Comparison of ENCODE assay signal across 8 cellular contexts in genomic region chr15:40100133-40100946, GRCh38. TPM values are rescaled to one million over a fixed set of nuclear protein-coding genes. Genes with fewer than 3 reads are reported as not detected.
DNase-seq lines count a peak whose midpoint lies in the region; ATAC-seq and TF ChIP-seq lines count a peak whose summit lies in the region.

No MANE protein-coding gene starts in this region.

- intact Hi-C loops in sciatic nerve (cut with DNase I), result no loop called here

- peaks cover 24% of the 10 kb centered on the region for H3K27me3 Mint-ChIP-seq in brain

- peaks cover 100% of the 10 kb centered on the region for H3K4me1 Mint-ChIP-seq in brain

- peak overlapping the region in 3 of 5 experiments; percentile 98 to 99 (median 98) for H3K27ac Mint-ChIP-seq in brain

- H3K9me3 Mint-ChIP-seq in brain, result no peaks in the 10 kb centered on the region

- no peak for ATAC-seq in sciatic nerve

- peak overlapping the region in 1 of 5 experiments; percentile 38 for H3K4me3 Mint-ChIP-seq in brain

- peak; percentile 50 for DNase-seq in DMS53 (lab: John Stamatoyannopoulos, UW)
- no peak for DNase-seq in DMS53 treated with DMSO at 0.1 percent for 48 hours (lab: John Stamatoyannopoulos, UW; ENCODE audit: unreplicated experiment)
- peak; percentile 63 for DNase-seq in M059J (ENCODE audit: low read depth)
- peak; percentile 50 for DNase-seq in sciatic nerve (ENCODE audit: low spot score)
- no peak for DNase-seq in activated CD4-positive, CD25-positive, alpha-beta regulatory T cell treated with anti-CD3 and anti-CD28 coated beads, Interleukin-2, amount 50 U/mL, for 72 hours
- DNase-seq in HuH-7.5 (ENCODE audit: low spot score), result no peak
- DNase-seq in NCI-H1092 (lab: John Stamatoyannopoulos, UW), result no peak

- no peak for TF ChIP-seq CTCF in brain (conservative IDR thresholded peaks at IDR 0.05)

- H3K36me3 Mint-ChIP-seq in brain, result no peaks in the 10 kb centered on the region

RNA-seq across cellular contexts. Expression of gene BMF, which starts 8.3 kb away (rescaled TPM):
- total RNA-seq in M059J (2014; rRNA removed; shearing (Covaris generic)), result 5.4 and 12.1 TPM in 2 replicates
- 22.7 TPM for polyA plus RNA-seq in brain (ENCODE audit: insufficient read depth, low read depth, low replicate concordance)
- total RNA-seq in sciatic nerve, result 15.0 TPM

Comparison
In these comparisons a context has a peak if more than half of its experiments do, and no peak if none do; other contexts are left out.
1. DNase-seq: peak in DMS53 (single experiment), M059J (single experiment) and sciatic nerve (single experiment); none in DMS53 treated with DMSO at 0.1 percent for 48 hours (single experiment), activated CD4-positive, CD25-positive, alpha-beta regulatory T cell treated with anti-CD3 and anti-CD28 coated beads, Interleukin-2, amount 50 U/mL, for 72 hours (single experiment), HuH-7.5 (single experiment) and NCI-H1092 (single experiment).